Comparison of ENCODE assay signal across 23 cellular contexts in genomic region chr5:56069652-56070226, GRCh38.
DNase-seq lines count a peak whose midpoint lies in the region; ATAC-seq and TF ChIP-seq lines count a peak whose summit lies in the region.
"Had no signal": no experiment of that assay in that cellular context is flagged by ENCODE, and none has a peak within 500 bp of the region (broad histone marks: within the 10 kb centered on the region; RNA-seq: fewer than 3 reads in every experiment).

No MANE protein-coding gene starts in this region.

- H3K79me2 ChIP-seq in KMS-11 (ENCODE audit: insufficient read depth, low read depth), result peaks cover 5% of the 10 kb centered on the region; the same call in 1 of the 2 replicates
- no peaks in the 10 kb centered on the region for H3K79me2 ChIP-seq in osteoblast (ENCODE audit: insufficient read depth, low read length)

- H3K27ac ChIP-seq in KMS-11, result peak overlapping the region; percentile 77
- H3K27ac ChIP-seq in left ventricle myocardium inferior (replicated peaks), result peak overlapping the region; percentile 76
- H3K27ac ChIP-seq in gastrocnemius medialis, result peak overlapping the region; percentile 32 to 47 (median 39)
- H3K27ac ChIP-seq in osteoblast (ENCODE audit: low read depth, low read length), result no peak overlapping the region
- H3K27ac ChIP-seq: foreskin keratinocyte, psoas muscle, SK-N-MC, WERI-Rb-1 had no signal

- no peak overlapping the region for H3K9ac ChIP-seq in KMS-11

- TF ChIP-seq POLR2A in gastrocnemius medialis (IDR thresholded peaks at IDR 0.05), result no peak

- CTCF ChIA-PET in activated naive CD4-positive, alpha-beta T cell treated with anti-CD3 and anti-CD28 coated beads, Interleukin-2, amount 10 ng/mL, durations not matched to agents 7 days and 5 days (lab: Charles Lee), result no interaction called here

- ATAC-seq in gastrocnemius medialis, result no peak
- ATAC-seq: activated CD8-positive, alpha-beta memory T cell treated with anti-CD3 and anti-CD28 coated beads, Interleukin-2, amount 10 ng/mL, durations not matched to agents 7 days and 5 days; foreskin keratinocyte; lower lobe of right lung; psoas muscle had no signal

- no peak for DNase-seq in activated naive CD4-positive, alpha-beta T cell treated with anti-CD3 and anti-CD28 coated beads, Interleukin-2, amount 10 ng/mL, durations not matched to agents 7 days and 5 days
- DNase-seq in activated naive CD4-positive, alpha-beta T cell treated with anti-CD3 and anti-CD28 coated beads, Interleukin-2, amount 50 U/mL, for 16 hours, result no peak
- DNase-seq in left ventricle myocardium inferior (no peak), gastrocnemius medialis (no peak), HPDE6-E6E7 (ENCODE audit: extremely low spot score) (no peak), osteoblast (ENCODE audit: insufficient read length, low spot score, missing footprints) (no peak), NK-92 (lab: John Stamatoyannopoulos, UW; ENCODE audit: unreplicated experiment) (no peak)
- DNase-seq: activated CD4-positive, alpha-beta T cell treated with anti-CD3 and anti-CD28 coated beads, Interleukin-2, amount 10 ng/mL, durations not matched to agents 24 days and 14 days; activated CD8-positive, alpha-beta memory T cell treated with anti-CD3 and anti-CD28 coated beads, Interleukin-2, amount 10 ng/mL, durations not matched to agents 7 days and 5 days; activated naive CD8-positive, alpha-beta T cell treated with anti-CD3 and anti-CD28 coated beads, Interleukin-2, amount 10 ng/mL, durations not matched to agents 7 days and 5 days; Calu3; DND-41; effector CD4-positive, alpha-beta T cell; foreskin keratinocyte; lower lobe of right lung; NCI-H1092 treated with DMSO at 0.1 percent for 48 hours; NCI-H187 treated with DMSO at 0.1 percent for 48 hours; psoas muscle; RPMI8226; WERI-Rb-1 had no signal

- intact Hi-C loops in left ventricle myocardium inferior (cut with micrococcal nuclease) (no loop called here), gastrocnemius medialis (cut with DNase I; ENCODE audit: low total_unique reads) (no loop called here)

- H3K4me1 ChIP-seq in KMS-11 (ENCODE audit: low read depth, poor library complexity, severe bottlenecking) (peaks cover 88% of the 10 kb centered on the region), left ventricle myocardium inferior (peaks cover 33% of the 10 kb centered on the region), gastrocnemius medialis (peaks cover 0 to 7% of the 10 kb centered on the region in 2 donors), osteoblast (ENCODE audit: insufficient read depth, low read length) (peaks cover 6% of the 10 kb centered on the region)
- H3K4me1 ChIP-seq: foreskin keratinocyte had no signal

- H3K4me3 Mint-ChIP-seq in activated naive CD4-positive, alpha-beta T cell treated with anti-CD3 and anti-CD28 coated beads, Interleukin-2, amount 10 ng/mL, durations not matched to agents 7 days and 5 days, result no peak overlapping the region
- H3K4me3 Mint-ChIP-seq: activated CD4-positive, alpha-beta T cell treated with anti-CD3 and anti-CD28 coated beads, Interleukin-2, amount 10 ng/mL, durations not matched to agents 24 days and 14 days; activated CD8-positive, alpha-beta memory T cell treated with anti-CD3 and anti-CD28 coated beads, Interleukin-2, amount 10 ng/mL, durations not matched to agents 7 days and 5 days; activated naive CD8-positive, alpha-beta T cell treated with anti-CD3 and anti-CD28 coated beads, Interleukin-2, amount 10 ng/mL, durations not matched to agents 7 days and 5 days; IgD-negative memory B cell had no signal

- H3K4me2 ChIP-seq in KMS-11 (peak overlapping the region; percentile 83), osteoblast (ENCODE audit: insufficient read depth, low read length) (no peak overlapping the region)

- peaks cover 11% of the 10 kb centered on the region for H3K36me3 Mint-ChIP-seq in activated naive CD4-positive, alpha-beta T cell treated with anti-CD3 and anti-CD28 coated beads, Interleukin-2, amount 10 ng/mL, durations not matched to agents 7 days and 5 days
- H3K36me3 Mint-ChIP-seq: activated CD8-positive, alpha-beta memory T cell treated with anti-CD3 and anti-CD28 coated beads, Interleukin-2, amount 10 ng/mL, durations not matched to agents 7 days and 5 days; activated naive CD8-positive, alpha-beta T cell treated with anti-CD3 and anti-CD28 coated beads, Interleukin-2, amount 10 ng/mL, durations not matched to agents 7 days and 5 days had no signal

- H3K4me3 ChIP-seq in KMS-11 (IDR thresholded peaks at IDR 0.05; ENCODE audit: insufficient read depth, low read depth, low read length) (no peak overlapping the region), left ventricle myocardium inferior (no peak overlapping the region), gastrocnemius medialis (no peak overlapping the region), osteoblast (ENCODE audit: insufficient read depth, low read length) (no peak overlapping the region)
- H3K4me3 ChIP-seq: lower lobe of right lung, psoas muscle, SK-N-MC had no signal

- peaks cover 4% of the 10 kb centered on the region for H3K9me3 Mint-ChIP-seq in activated naive CD4-positive, alpha-beta T cell treated with anti-CD3 and anti-CD28 coated beads, Interleukin-2, amount 10 ng/mL, durations not matched to agents 7 days and 5 days
- H3K9me3 Mint-ChIP-seq: activated CD4-positive, alpha-beta T cell treated with anti-CD3 and anti-CD28 coated beads, Interleukin-2, amount 10 ng/mL, durations not matched to agents 24 days and 14 days; activated naive CD8-positive, alpha-beta T cell treated with anti-CD3 and anti-CD28 coated beads, Interleukin-2, amount 10 ng/mL, durations not matched to agents 7 days and 5 days had no signal

- H3K36me3 ChIP-seq in KMS-11 (ENCODE audit: insufficient read depth) (no peaks in the 10 kb centered on the region), left ventricle myocardium inferior (no peaks in the 10 kb centered on the region), gastrocnemius medialis (no peaks in the 10 kb centered on the region), osteoblast (ENCODE audit: insufficient read depth, low read length) (no peaks in the 10 kb centered on the region)
- H3K36me3 ChIP-seq: lower lobe of right lung, WERI-Rb-1 had no signal

- no peaks in the 10 kb centered on the region for H3K27me3 ChIP-seq in KMS-11 (ENCODE audit: insufficient read depth, low read depth)
- no peaks in the 10 kb centered on the region for H3K27me3 ChIP-seq in left ventricle myocardium inferior (ENCODE audit: low read depth)
- H3K27me3 ChIP-seq in gastrocnemius medialis, result no peaks in the 10 kb centered on the region
- no peaks in the 10 kb centered on the region for H3K27me3 ChIP-seq in osteoblast (ENCODE audit: insufficient read depth, low read length)

- H3K27ac Mint-ChIP-seq in activated naive CD4-positive, alpha-beta T cell treated with anti-CD3 and anti-CD28 coated beads, Interleukin-2, amount 10 ng/mL, durations not matched to agents 7 days and 5 days, result peak overlapping the region; percentile 94
- H3K27ac Mint-ChIP-seq: activated CD4-positive, alpha-beta T cell treated with anti-CD3 and anti-CD28 coated beads, Interleukin-2, amount 10 ng/mL, durations not matched to agents 24 days and 14 days; activated CD8-positive, alpha-beta memory T cell treated with anti-CD3 and anti-CD28 coated beads, Interleukin-2, amount 10 ng/mL, durations not matched to agents 7 days and 5 days; activated naive CD8-positive, alpha-beta T cell treated with anti-CD3 and anti-CD28 coated beads, Interleukin-2, amount 10 ng/mL, durations not matched to agents 7 days and 5 days had no signal

- no peaks in the 10 kb centered on the region for H3K27me3 Mint-ChIP-seq in activated naive CD4-positive, alpha-beta T cell treated with anti-CD3 and anti-CD28 coated beads, Interleukin-2, amount 10 ng/mL, durations not matched to agents 7 days and 5 days
- H3K27me3 Mint-ChIP-seq: activated naive CD8-positive, alpha-beta T cell treated with anti-CD3 and anti-CD28 coated beads, Interleukin-2, amount 10 ng/mL, durations not matched to agents 7 days and 5 days; IgD-negative memory B cell had no signal

- H4K20me1 ChIP-seq in KMS-11 (ENCODE audit: insufficient read depth) (no peaks in the 10 kb centered on the region), osteoblast (ENCODE audit: insufficient read depth, low read length) (no peaks in the 10 kb centered on the region)

- no peak overlapping the region for H2AFZ ChIP-seq in KMS-11 (ENCODE audit: low read depth)
- H2AFZ ChIP-seq in osteoblast (ENCODE audit: low read length), result no peak overlapping the region

- in situ Hi-C loops in gastrocnemius medialis (cut with MboI; ENCODE audit: low sequenced_read_pairs in 4 of 4), result no loop called here

- no peaks in the 10 kb centered on the region for H3K9me3 ChIP-seq in left ventricle myocardium inferior (replicated peaks)
- H3K9me3 ChIP-seq in gastrocnemius medialis, result no peaks in the 10 kb centered on the region
- H3K9me3 ChIP-seq in osteoblast (ENCODE audit: low read depth, low read length), result no peaks in the 10 kb centered on the region
- H3K9me3 ChIP-seq: lower lobe of right lung, psoas muscle had no signal

- TF ChIP-seq CTCF in KMS-11 (conservative IDR thresholded peaks at IDR 0.05; ENCODE audit: low read depth, low read length) (no peak), left ventricle myocardium inferior (IDR thresholded peaks at IDR 0.05; ENCODE audit: borderline replicate concordance) (no peak), gastrocnemius medialis (IDR thresholded peaks at IDR 0.05 in 4 of 5, conservative IDR thresholded peaks at IDR 0.05 in 1 of 5) (no peak), osteoblast (IDR thresholded peaks at IDR 0.05; ENCODE audit: extremely low read depth, low read depth, low read length) (no peak)

- H3K4me1 Mint-ChIP-seq in activated naive CD4-positive, alpha-beta T cell treated with anti-CD3 and anti-CD28 coated beads, Interleukin-2, amount 10 ng/mL, durations not matched to agents 7 days and 5 days, result peaks cover 81% of the 10 kb centered on the region
